In genomic region chr10:69801434-69802315, GRCh38 we compare ENCODE assay signal across 9 cellular contexts. TPM values are rescaled to one million over a fixed set of nuclear protein-coding genes. Genes with fewer than 3 reads are reported as not detected.
DNase-seq lines count a peak whose midpoint lies in the region; ATAC-seq, FAIRE-seq and TF ChIP-seq lines count a peak whose summit lies in the region.
"Had no signal": no experiment of that assay in that cellular context is flagged by ENCODE, and none has a peak within 500 bp of the region (broad histone marks: within the 10 kb centered on the region; RNA-seq: fewer than 3 reads in every experiment).

COL13A1 (plus strand) TSS chr10:69801906; CDS start chr10:69802424, 518 bp downstream.

- no peak within 1 kb of the TSS for H4K91ac ChIP-seq in H1 (replicated peaks; ENCODE audit: insufficient read length, low read length)

- H2BK12ac ChIP-seq in H1 (ENCODE audit: low read depth, low read length), result no peak within 1 kb of the TSS

- TF ChIP-seq RAD21 in H1 (IDR thresholded peaks at IDR 0.05 in 1 of 2, conservative IDR thresholded peaks at IDR 0.05 in 1 of 2; ENCODE audit: low read depth in 2 of 2, low read length in 2 of 2), result no peak

- no peak within 1 kb of the TSS for H4K5ac ChIP-seq in H1 (ENCODE audit: insufficient read length, low read depth, low read length)

- H3K9me3 ChIP-seq in OCI-LY7 (ENCODE audit: low read length) (no peaks in the 10 kb centered on the region), H1 (ENCODE audit: insufficient read depth in 2 of 2, low read depth in 1 of 2, low read length in 1 of 2) (no peaks in the 10 kb centered on the region)

- H3K4me2 ChIP-seq in OCI-LY7 (ENCODE audit: low read length) (no peak within 1 kb of the TSS), H1 (ENCODE audit: insufficient read depth in 1 of 2, low read depth in 2 of 2, low read length in 2 of 2) (peak within 1 kb of the TSS; percentile 90 to 100)

- peaks cover 10 to 34% (median 24%) of the 10 kb centered on the region in 4 experiments; a peak in 6 of 7 replicates for H3K27me3 ChIP-seq in H1 (replicated peaks in 1 of 4; ENCODE audit: control insufficient read depth in 3 of 4, extremely low read depth in 1 of 4, insufficient read depth in 3 of 4, low read length in 3 of 4)

- ATAC-seq in memory B cell (ENCODE audit: low read depth), result no peak

- H3K36me3 Mint-ChIP-seq in memory B cell, result no peaks in the 10 kb centered on the region

- CTCF ChIA-PET in OCI-LY7 (lab: Charles Lee; ENCODE audit: unreplicated experiment) (no interaction called here), H1 (lab: Charles Lee; ENCODE audit: partially characterized antibody) (interaction anchor here (0.7 to 40.6 kb wide), 28 partner anchors 8 to 286 kb away, joined by 3 to 958 read pairs (median 4); no protein-coding TSS in a partner anchor), GM10248 (lab: Yijun Ruan, JAX) (interaction anchor here (0.7 to 2.7 kb wide), 9 partner anchors 8 to 167 kb away, joined by 3 to 18 read pairs (median 3); no protein-coding TSS in a partner anchor)

- no peak within 1 kb of the TSS for H3K56ac ChIP-seq in H1 (replicated peaks; ENCODE audit: insufficient read length, low read depth, low read length)

- H3K27me3 Mint-ChIP-seq in memory B cell, result peaks cover 24% of the 10 kb centered on the region

- H3K9me3 Mint-ChIP-seq in memory B cell, result no peaks in the 10 kb centered on the region

- H3K4me1 ChIP-seq in OCI-LY7 (ENCODE audit: insufficient read depth, low read length, poor library complexity, severe bottlenecking), result no peaks in the 10 kb centered on the region
- H3K4me1 ChIP-seq in H1 (replicated peaks in 1 of 4; ENCODE audit: control insufficient read depth in 3 of 4, insufficient read depth in 4 of 4, low read length in 3 of 4), result peaks cover 0 to 15% (median 8%) of the 10 kb centered on the region in 4 experiments; a peak in 5 of 7 replicates

- intact Hi-C loops in OCI-LY7 (cut with micrococcal nuclease; ENCODE audit: unreplicated experiment), result loop anchor here (2.0 to 5.0 kb wide), 2 partner anchors 157 to 284 kb away; no protein-coding TSS in a partner anchor

- no peak within 1 kb of the TSS for H3K14ac ChIP-seq in H1 (ENCODE audit: insufficient read length)

- H3K36me3 ChIP-seq in OCI-LY7 (ENCODE audit: insufficient read depth, low read length), result no peaks in the 10 kb centered on the region
- H3K36me3 ChIP-seq in H1 (ENCODE audit: control insufficient read depth in 2 of 4, insufficient read depth in 4 of 4, low read length in 3 of 4), result no peaks in the 10 kb centered on the region

- H3K18ac ChIP-seq in H1 (ENCODE audit: extremely low read depth, low read length), result peak within 1 kb of the TSS; percentile 66

- H3K27ac ChIP-seq in OCI-LY7 (ENCODE audit: low read depth, low read length, poor library complexity, severe bottlenecking), result no peak within 1 kb of the TSS
- no peak within 1 kb of the TSS for H3K27ac ChIP-seq in H1 (ENCODE audit: low read depth, low read length)

- BruUV-seq in OCI-LY7 (replicated peaks; lab: Mats Ljungman, UMichigan), result no TSS peak

- H3K9me2 ChIP-seq in OCI-LY7 (ENCODE audit: insufficient read depth, low read length), result no peaks in the 10 kb centered on the region

- H4K20me1 ChIP-seq in OCI-LY7 (ENCODE audit: insufficient read depth, low read length) (no peaks in the 10 kb centered on the region), H1 (replicated peaks in 1 of 2; ENCODE audit: control insufficient read depth in 1 of 2, insufficient read depth in 2 of 2, low read length in 2 of 2) (peaks cover 0 to 8% of the 10 kb centered on the region in 2 experiments)

- H2BK20ac ChIP-seq in H1 (ENCODE audit: low read length), result 0 out of 2 replicates have a peak within 1 kb of the TSS, but pooled peaks have one; percentile 6

- no peak within 1 kb of the TSS; the same call in none of the 2 replicates for H4K8ac ChIP-seq in H1 (ENCODE audit: extremely low read depth, insufficient read depth, low read length)

- FAIRE-seq in H1 (lab: Jason Lieb, UNC) (no peak), urothelium cell line (lab: Jason Lieb, UNC) (peak; percentile 97)

- peak within 1 kb of the TSS; percentile 1 for H3K4me3 Mint-ChIP-seq in memory B cell

- no peak within 1 kb of the TSS for H3K27ac Mint-ChIP-seq in memory B cell

- H3K4ac ChIP-seq in H1 (replicated peaks; ENCODE audit: insufficient read length, low read depth, low read length), result no peak within 1 kb of the TSS

- 0 out of 2 replicates have a peak, but pooled peaks have one; percentile 27 for TF ChIP-seq CTCF in OCI-LY7 (conservative IDR thresholded peaks at IDR 0.05; ENCODE audit: low read length)
- no peak for TF ChIP-seq CTCF in H1 (IDR thresholded peaks at IDR 0.05; ENCODE audit: control extremely low read depth in 1 of 3, insufficient read depth in 1 of 3, low read depth in 1 of 3, low read length in 3 of 3)
- no peak for TF ChIP-seq CTCF in GM10248 (IDR thresholded peaks at IDR 0.05; ENCODE audit: control extremely low read depth, extremely low read depth, low read depth, missing control alignments)

- H3K79me2 ChIP-seq in OCI-LY7 (ENCODE audit: insufficient read depth, low read depth, low read length), result no peaks in the 10 kb centered on the region
- no peaks in the 10 kb centered on the region for H3K79me2 ChIP-seq in H1 (ENCODE audit: control insufficient read depth in 1 of 2, insufficient read depth in 2 of 2, low read length in 2 of 2)

- no peak within 1 kb of the TSS for H3K4me3 ChIP-seq in OCI-LY7 (ENCODE audit: low read depth, low read length, poor library complexity, severe bottlenecking)
- peak within 1 kb of the TSS; percentile 51 to 74 (median 66) for H3K4me3 ChIP-seq in H1 (ENCODE audit: extremely low read depth in 1 of 4, insufficient read depth in 2 of 4, low read depth in 3 of 4, low read length in 4 of 4)

- H2AFZ ChIP-seq in OCI-LY7 (ENCODE audit: low read length) (no peak within 1 kb of the TSS), H1 (ENCODE audit: low read length) (peak within 1 kb of the TSS; percentile 84)

- DNase-seq in NCI-H1417 (lab: John Stamatoyannopoulos, UW) (peak; percentile 38 to 50 (median 48)), NCI-H1417 treated with DMSO at 0.1 percent for 48 hours (lab: John Stamatoyannopoulos, UW) (no peak), OCI-LY7 (ENCODE audit: low spot score) (no peak), H1 (ENCODE audit: low read depth in 1 of 2, low spot score in 2 of 2) (peak; percentile 73 to 89), memory B cell (ENCODE audit: low spot score in 2 of 2) (no peak), urothelium cell line (ENCODE audit: low spot score) (peak; percentile 91), NCI-H1436 treated with DMSO at 0.1 percent for 48 hours (lab: John Stamatoyannopoulos, UW) (no peak), GM10248 (ENCODE audit: extremely low spot score) (no peak)

- no peak for TF ChIP-seq POLR2A in H1 (IDR thresholded peaks at IDR 0.05; ENCODE audit: control extremely low read depth in 1 of 2, low read depth in 2 of 2, low read length in 2 of 2)

- POLR2A ChIA-PET in OCI-LY7 (lab: Charles Lee), result no interaction called here
- POLR2A ChIA-PET in H1 (lab: Charles Lee; ENCODE audit: partially characterized antibody), result interaction anchor here (0.6 to 0.8 kb wide), 3 partner anchors 30 to 148 kb away, joined by 3 read pairs; no protein-coding TSS in a partner anchor
- POLR2A ChIA-PET in GM10248 (lab: Yijun Ruan, JAX), result no interaction called here

- H3K79me1 ChIP-seq in H1 (ENCODE audit: low read depth, low read length), result no peaks in the 10 kb centered on the region

- peaks cover 15% of the 10 kb centered on the region for H3K23me2 ChIP-seq in H1 (ENCODE audit: low read depth, low read length)

- no peak within 1 kb of the TSS; the same call in 1 of the 2 replicates for H2BK15ac ChIP-seq in H1 (ENCODE audit: low read length)

- H3K4me1 Mint-ChIP-seq in memory B cell, result peaks cover 4% of the 10 kb centered on the region

- H2BK120ac ChIP-seq in H1 (replicated peaks; ENCODE audit: low read depth, low read length), result peak within 1 kb of the TSS; percentile 4

- WGBS in H1 (ENCODE audit: extremely low coverage in 1 of 2, insufficient coverage in 1 of 2, insufficient read length in 1 of 2, insufficient replicate concordance in 2 of 2, low coverage in 1 of 2, low lambda C conversion rate in 2 of 2, missing lambda C conversion rate in 1 of 2), 2 experiments, result 2% methylated on average over 44 of the region's 58 CpGs; no CpG with 5 or more reads in 1 of the 2 experiments

- no peak within 1 kb of the TSS for H2AK5ac ChIP-seq in H1 (ENCODE audit: low read depth, low read length)

- H3K23ac ChIP-seq in H1 (ENCODE audit: insufficient read length), result no peak within 1 kb of the TSS

- H2BK5ac ChIP-seq in H1 (ENCODE audit: low read depth, low read length), result peak within 1 kb of the TSS; percentile 55; the same call in 1 of the 2 replicates

- TF ChIP-seq EP300 in H1 (IDR thresholded peaks at IDR 0.05; ENCODE audit: borderline replicate concordance in 1 of 2, low read depth in 2 of 2, low read length in 2 of 2), result no peak

- peak within 1 kb of the TSS in 1 of 4 experiments; percentile 25; a peak in 1 of 7 replicates for H3K9ac ChIP-seq in H1 (replicated peaks in 1 of 4; ENCODE audit: extremely low read depth in 1 of 4, low read depth in 3 of 4, low read length in 3 of 4)

TF ChIP-seq in H1, 55 proteins besides CTCF, POLR2A, EP300 and RAD21 (continues in another document):
- TF ChIP-seq EZH2 (IDR thresholded peaks at IDR 0.05; ENCODE audit: low read depth, low read length, severe bottlenecking) (peak; percentile 24), CBX5 (IDR thresholded peaks at IDR 0.05; ENCODE audit: low read depth, low read length) (no peak), KDM4A (IDR thresholded peaks at IDR 0.05; ENCODE audit: low read depth, low read length, severe bottlenecking) (peak; percentile 85), TAF1 (IDR thresholded peaks at IDR 0.05; ENCODE audit: low read depth, low read length) (no peak), HDAC2 (IDR thresholded peaks at IDR 0.05; ENCODE audit: borderline replicate concordance in 1 of 2, low read depth in 2 of 2, low read length in 2 of 2) (peak in 1 of 2 experiments; percentile 81; a peak in 1 of 4 replicates), MAFK (IDR thresholded peaks at IDR 0.05; ENCODE audit: low read depth, low read length) (no peak), BACH1 (IDR thresholded peaks at IDR 0.05; ENCODE audit: low read length) (peak; percentile 54; the same call in 1 of the 2 replicates), SIRT6 (IDR thresholded peaks at IDR 0.05; ENCODE audit: low read length) (no peak)

RNA-seq across cellular contexts. Expression of gene COL13A1, which starts in this region (rescaled TPM):
- total RNA-seq in OCI-LY7 (2014; rRNA removed; shearing (Covaris generic)), result 0.06 TPM in 1 of 2 replicates, not detected in the other
- total RNA-seq in OCI-LY7 (2022), result not detected in 2 replicates
- total RNA-seq in H1 (2021; fragmentation: NEBNext Ultra II Directional; extraction: Animal tissue kit (Norgen Biotek cat#: 25700)), result 4.5 and 5.2 TPM in 2 replicates
- polyA plus RNA-seq in H1 (2011; rRNA removed), result 2.6 and 3.7 TPM in 2 replicates
- 6.7 TPM for polyA plus RNA-seq in H1 (2011; cell fraction: cytosol; rRNA removed)
- 13.5 TPM for polyA plus RNA-seq in H1 (2011; cell fraction: nucleus; rRNA removed)
- 3.5 to 4.3 TPM (median 3.7 TPM) in 4 replicates for polyA plus RNA-seq in H1 (2012, experiment 1 of 2)
- 1.0 TPM for polyA plus RNA-seq in H1 (2012, experiment 2 of 2)
- 7.6 TPM for polyA plus RNA-seq in H1 (2013, experiment 1 of 2)
- 6.3 TPM for polyA plus RNA-seq in H1 (2013, experiment 2 of 2)
- polyA minus RNA-seq in H1 (2011; rRNA and poly(A)+ RNA removed), result 1.7 and 4.2 TPM in 2 replicates
- polyA minus RNA-seq in H1 (2011; cell fraction: cytosol; rRNA and poly(A)+ RNA removed), result 0.95 TPM
- 11.5 TPM for polyA minus RNA-seq in H1 (2011; cell fraction: nucleus; rRNA and poly(A)+ RNA removed)
- total RNA-seq: activated CD8-positive, alpha-beta memory T cell treated with anti-CD3 and anti-CD28 coated beads for 36 hours had no signal

Comparison
In these comparisons a context has a peak if more than half of its experiments do, and no peak if none do; other contexts are left out.
1. DNase-seq: peak in NCI-H1417 (3 of 3), H1 (2 of 2) and urothelium cell line (single experiment); none in NCI-H1417 treated with DMSO at 0.1 percent for 48 hours (single experiment), OCI-LY7 (single experiment), memory B cell (0 of 2), NCI-H1436 treated with DMSO at 0.1 percent for 48 hours (single experiment) and GM10248 (single experiment).